Comparison of ENCODE assay signal across 22 cellular contexts in genomic region chr22:42871146-42872050, GRCh38.
"Had no signal": no experiment of that assay in that cellular context is flagged by ENCODE, and none has a peak within 500 bp of the region (broad histone marks: within the 10 kb centered on the region; RNA-seq: fewer than 3 reads in every experiment).

No MANE protein-coding gene starts in this region.

- H3K4me3 ChIP-seq: colonic mucosa, heart left ventricle, lung, neural progenitor cell, spleen, stomach, thoracic aorta, transverse colon had no signal

- H3K27ac ChIP-seq: colonic mucosa, heart left ventricle, neural progenitor cell, spleen, thoracic aorta, transverse colon had no signal

- H3K27ac Mint-ChIP-seq: natural killer cell treated with Interleukin-12 subunit alpha and Interleukin-12 subunit beta and Interleukin-15 and Interleukin-18, amount 100 ng/mL, for 72 hours; stimulated activated memory B cell treated with anti-CD40 and anti-IgM and Interleukin-4, amounts not matched to agents 10 μg/mL and 1 μg/mL and 100 μg/mL, for 72 hours had no signal

- H3K4me2 ChIP-seq: neural progenitor cell had no signal

- H3K4me3 Mint-ChIP-seq: natural killer cell treated with Interleukin-12 subunit alpha and Interleukin-12 subunit beta and Interleukin-15 and Interleukin-18, amount 100 ng/mL, for 72 hours; neural progenitor cell; stimulated activated memory B cell treated with anti-CD40 and anti-IgM and Interleukin-4, amounts not matched to agents 10 μg/mL and 1 μg/mL and 100 μg/mL, for 72 hours had no signal

- H3K4me1 ChIP-seq: colonic mucosa, neural progenitor cell had no signal

- H3K9me3 Mint-ChIP-seq: natural killer cell treated with Interleukin-12 subunit alpha and Interleukin-12 subunit beta and Interleukin-15 and Interleukin-18, amount 100 ng/mL, for 72 hours; neural progenitor cell; stimulated activated memory B cell treated with anti-CD40 and anti-IgM and Interleukin-4, amounts not matched to agents 10 μg/mL and 1 μg/mL and 100 μg/mL, for 72 hours had no signal

- H3K27me3 Mint-ChIP-seq: natural killer cell treated with Interleukin-12 subunit alpha and Interleukin-12 subunit beta and Interleukin-15 and Interleukin-18, amount 100 ng/mL, for 72 hours; stimulated activated memory B cell treated with anti-CD40 and anti-IgM and Interleukin-4, amounts not matched to agents 10 μg/mL and 1 μg/mL and 100 μg/mL, for 72 hours had no signal

- H3K9ac ChIP-seq: neural progenitor cell had no signal

- H3K4me1 Mint-ChIP-seq: neural progenitor cell had no signal

- DNase-seq: colonic mucosa; effector CD4-positive, alpha-beta T cell; heart left ventricle; hippocampal formation; left colon; left ventricle myocardium superior; mesenchymal stem cell; midbrain; spleen; stimulated activated CD4-positive, alpha-beta T cell treated with anti-CD3 and anti-CD28 coated beads, Interleukin-15, amount 100 ng/mL, for 24 hours; stimulated activated CD4-positive, alpha-beta T cell treated with anti-CD3 and anti-CD28 coated beads, Interleukin-1b, Interleukin-23, amount 100 ng/mL, for 48 hours; stimulated activated CD4-positive, alpha-beta T cell treated with anti-CD3 and anti-CD28 coated beads, Interleukin-4, amount 100 ng/mL, for 24 hours; stomach; transverse colon had no signal

- FAIRE-seq: frontal cortex had no signal

- H2AFZ ChIP-seq: neural progenitor cell had no signal

- H3K27me3 ChIP-seq: colonic mucosa, heart left ventricle, neural progenitor cell, spleen, stomach, transverse colon had no signal

- H3K9me3 ChIP-seq: colonic mucosa, heart left ventricle, spleen, stomach, thoracic aorta, transverse colon had no signal

- H3K36me3 Mint-ChIP-seq: natural killer cell treated with Interleukin-12 subunit alpha and Interleukin-12 subunit beta and Interleukin-15 and Interleukin-18, amount 100 ng/mL, for 72 hours had no signal

- ATAC-seq: esophagus mucosa; heart left ventricle; left colon; left ventricle myocardium superior; natural killer cell treated with Interleukin-12 subunit alpha and Interleukin-12 subunit beta and Interleukin-15 and Interleukin-18, amount 100 ng/mL, for 72 hours; sciatic nerve; stimulated activated memory B cell treated with anti-CD40 and anti-IgM and Interleukin-4, amounts not matched to agents 10 μg/mL and 1 μg/mL and 100 μg/mL, for 72 hours had no signal

- H3K36me3 ChIP-seq: neural progenitor cell had no signal
